Comparison of ENCODE assay signal across 1 cellular context in genomic region chr17:75633484-75634375, GRCh38.
TF ChIP-seq lines count a peak whose summit lies in the region.

No MANE protein-coding gene starts in this region.

TF ChIP-seq in neural cell, 6 proteins besides CTCF, POLR2A, EP300 and RAD21 (continued from another document):
- TF ChIP-seq EZH2 (IDR thresholded peaks at IDR 0.05; ENCODE audit: borderline replicate concordance, insufficient read depth, low read length, poor library complexity, severe bottlenecking) (no peak), MXI1 (conservative IDR thresholded peaks at IDR 0.05; ENCODE audit: poor library complexity, severe bottlenecking) (peak; percentile 54), SMC3 (conservative IDR thresholded peaks at IDR 0.05; ENCODE audit: poor library complexity) (peak; percentile 60), TAF1 (IDR thresholded peaks at IDR 0.05; ENCODE audit: low read depth) (no peak)
